ENCODE assay signal across 24 cellular contexts in genomic region chr10:90986136-90986760, GRCh38.
"Had no signal": no experiment of that assay in that cellular context is flagged by ENCODE, and none has a peak within 500 bp of the region (broad histone marks: within the 10 kb centered on the region; RNA-seq: fewer than 3 reads in every experiment).

No MANE protein-coding gene starts in this region.

- H3K9me3 ChIP-seq: body of pancreas, spleen, tibial artery had no signal

- H3K36me3 Mint-ChIP-seq: memory B cell; natural killer cell treated with Interleukin-12 subunit alpha and Interleukin-12 subunit beta and Interleukin-15 and Interleukin-18, amount 100 ng/mL, for 72 hours had no signal

- H3K27me3 Mint-ChIP-seq: activated naive CD8-positive, alpha-beta T cell treated with anti-CD3 and anti-CD28 coated beads, Interleukin-2, amount 50 U/mL, for 24 hours; memory B cell; stimulated activated naive CD8-positive, alpha-beta T cell treated with anti-CD3 and anti-CD28 coated beads, Interleukin-15, Interleukin-2, amounts not matched to agents 100 ng/mL and 50 ng/mL, for 24 hours had no signal

- DNase-seq: activated CD4-positive, alpha-beta T cell treated with anti-CD3 and anti-CD28 coated beads for 4 hours; activated CD4-positive, alpha-beta T cell treated with anti-CD3 and anti-CD28 coated beads, Interleukin-2, amount 50 U/mL, for 48 hours; activated CD4-positive, CD25-positive, alpha-beta regulatory T cell; activated CD8-positive, alpha-beta memory T cell treated with anti-CD3 and anti-CD28 coated beads, Interleukin-2, amount 50 U/mL, for 48 hours; activated effector memory CD4-positive, alpha-beta T cell treated with Interleukin-2 at 50 U/mL for 16 hours; activated naive CD4-positive, alpha-beta T cell treated with anti-CD3 and anti-CD28 coated beads, Interleukin-2, amount 50 U/mL, for 16 hours; activated naive CD8-positive, alpha-beta T cell treated with anti-CD3 and anti-CD28 coated beads, Interleukin-2, amount 50 U/mL, for 24 hours; activated T-cell treated with anti-CD3 and anti-CD28 coated beads, Interleukin-2, amount 50 U/mL, for 48 hours; body of pancreas; caudate nucleus; dermis blood vessel endothelial cell; effector CD8-positive, alpha-beta T cell; foreskin keratinocyte; nucleus accumbens; posterior cingulate gyrus; spleen; stimulated activated CD4-positive, alpha-beta T cell treated with anti-CD3 and anti-CD28 coated beads, Interleukin-4, amount 100 ng/mL, for 1 hour; substantia nigra; T-helper 17 cell; tibial artery had no signal

- H3K4me1 ChIP-seq: foreskin keratinocyte, spleen had no signal

- H3K4me3 ChIP-seq: body of pancreas, hepatocyte, spleen, tibial artery had no signal

- H3K4me3 Mint-ChIP-seq: activated naive CD8-positive, alpha-beta T cell treated with anti-CD3 and anti-CD28 coated beads, Interleukin-2, amount 50 U/mL, for 24 hours; memory B cell; natural killer cell treated with Interleukin-12 subunit alpha and Interleukin-12 subunit beta and Interleukin-15 and Interleukin-18, amount 100 ng/mL, for 72 hours; stimulated activated naive CD8-positive, alpha-beta T cell treated with anti-CD3 and anti-CD28 coated beads, Interleukin-15, Interleukin-2, amounts not matched to agents 100 ng/mL and 50 ng/mL, for 24 hours; T-helper 17 cell had no signal

- ATAC-seq: activated naive CD8-positive, alpha-beta T cell treated with anti-CD3 and anti-CD28 coated beads, Interleukin-2, amount 50 U/mL, for 24 hours; body of pancreas; foreskin keratinocyte; T-helper 17 cell had no signal

- H3K9me3 Mint-ChIP-seq: activated naive CD8-positive, alpha-beta T cell treated with anti-CD3 and anti-CD28 coated beads, Interleukin-2, amount 50 U/mL, for 24 hours; memory B cell; natural killer cell treated with Interleukin-12 subunit alpha and Interleukin-12 subunit beta and Interleukin-15 and Interleukin-18, amount 100 ng/mL, for 72 hours; stimulated activated naive CD8-positive, alpha-beta T cell treated with anti-CD3 and anti-CD28 coated beads, Interleukin-15, Interleukin-2, amounts not matched to agents 100 ng/mL and 50 ng/mL, for 24 hours had no signal

- H3K27ac ChIP-seq: body of pancreas, foreskin keratinocyte, spleen, tibial artery had no signal

- H3K27ac Mint-ChIP-seq: activated naive CD8-positive, alpha-beta T cell treated with anti-CD3 and anti-CD28 coated beads, Interleukin-2, amount 50 U/mL, for 24 hours; memory B cell; natural killer cell treated with Interleukin-12 subunit alpha and Interleukin-12 subunit beta and Interleukin-15 and Interleukin-18, amount 100 ng/mL, for 72 hours; stimulated activated naive CD8-positive, alpha-beta T cell treated with anti-CD3 and anti-CD28 coated beads, Interleukin-15, Interleukin-2, amounts not matched to agents 100 ng/mL and 50 ng/mL, for 24 hours; T-helper 17 cell had no signal

- H3K36me3 ChIP-seq: spleen, tibial artery had no signal

- H3K27me3 ChIP-seq: body of pancreas, hepatocyte, spleen, tibial artery had no signal
